ENCODE assay signal across 10 cellular contexts in the genomic region with DNA sequence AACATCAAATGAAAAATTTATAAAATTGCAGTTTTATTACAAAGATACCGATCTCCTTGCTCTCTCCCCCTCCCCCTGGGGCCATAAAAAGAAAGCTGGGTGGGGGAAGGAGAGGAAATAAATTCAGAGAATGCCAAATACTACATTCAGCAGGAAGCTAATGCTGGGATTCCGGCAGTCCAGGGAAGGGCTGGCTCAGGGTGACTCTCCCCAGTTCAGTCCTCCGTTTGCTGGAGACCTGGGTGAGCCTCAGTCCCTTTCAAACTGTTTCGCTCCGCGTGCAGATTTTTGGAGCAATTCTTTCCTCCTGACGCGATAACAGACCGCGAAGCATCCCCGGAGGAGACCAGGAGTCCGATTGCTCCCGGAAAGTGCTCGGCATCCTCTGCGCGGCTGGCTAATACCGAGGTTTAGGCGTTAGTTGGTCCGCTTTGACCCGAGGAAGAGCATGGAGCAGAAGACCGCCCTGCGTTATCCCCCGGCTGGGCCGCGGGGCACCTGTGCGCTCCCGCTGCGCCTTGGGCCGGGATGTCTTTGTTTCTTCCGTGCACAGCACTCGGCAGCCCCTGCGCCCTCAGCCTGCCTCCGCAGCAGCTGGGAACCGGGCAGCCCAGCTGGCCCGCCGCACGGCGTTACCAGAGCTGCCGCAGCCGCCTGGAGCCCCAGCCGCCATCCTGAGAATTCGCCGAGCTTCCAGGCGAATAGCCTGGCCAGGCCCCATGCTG. TPM values are rescaled to one million over a fixed set of nuclear protein-coding genes. Genes with fewer than 3 reads are reported as not detected.
A peak's percentile ranks its signal among the peaks of the same experiment; 100 is the strongest.
DNase-seq lines count a peak whose midpoint lies in the region; ATAC-seq and TF ChIP-seq lines count a peak whose summit lies in the region.
"Had no signal": no experiment of that assay in that cellular context is flagged by ENCODE, and none has a peak within 500 bp of the region (broad histone marks: within the 10 kb centered on the region; RNA-seq: fewer than 3 reads in every experiment).

No MANE protein-coding gene starts in this region.

- H3K4me3 ChIP-seq in ACC112 (ENCODE audit: low read depth, low read length) (peak overlapping the region; percentile 54; the same call in 1 of the 2 replicates), WERI-Rb-1 (ENCODE audit: low read depth, low read length) (peak overlapping the region; percentile 17; the same call in 1 of the 2 replicates), right cardiac atrium (ENCODE audit: low read length) (peak overlapping the region; percentile 48), neural progenitor cell (no peak overlapping the region)

- H3F3A ChIP-seq in neural progenitor cell (ENCODE audit: low read depth) = peaks cover 17% of the 10 kb centered on the region

- H3K4me2 ChIP-seq in neural progenitor cell = no peak overlapping the region

- peaks cover 7% of the 10 kb centered on the region for H3K9me3 Mint-ChIP-seq in neural progenitor cell
- H3K9me3 Mint-ChIP-seq in Calu3 (ENCODE audit: low read depth, unreplicated experiment) = no peaks in the 10 kb centered on the region

- BruUV-seq in Calu3 (replicated peaks; lab: Mats Ljungman, UMichigan) = no TSS peak

- H2AFZ ChIP-seq in ACC112 (ENCODE audit: low read length, unreplicated experiment) (no peak overlapping the region), neural progenitor cell (replicated peaks) (no peak overlapping the region)

- intact Hi-C loops in right cardiac atrium (cut with DNase I) = no loop called here
- intact Hi-C loops in Calu3 (cut with micrococcal nuclease; ENCODE audit: unreplicated experiment) = no loop called here
- intact Hi-C loops in head of caudate nucleus (cut with DNase I) = no loop called here

- H3K27ac ChIP-seq in ACC112 (ENCODE audit: low read depth, low read length) (no peak overlapping the region), WERI-Rb-1 (peak overlapping the region; percentile 79), right cardiac atrium (ENCODE audit: low read length) (peak overlapping the region; percentile 84), neural progenitor cell (no peak overlapping the region)

- H3K36me3 ChIP-seq in ACC112 (ENCODE audit: insufficient read depth, low read length) (no peaks in the 10 kb centered on the region), WERI-Rb-1 (no peaks in the 10 kb centered on the region), neural progenitor cell (no peaks in the 10 kb centered on the region)

- H3K4me3 Mint-ChIP-seq in neural progenitor cell (no peak overlapping the region), Calu3 (ENCODE audit: low read depth, unreplicated experiment) (no peak overlapping the region)

- H3K4me1 Mint-ChIP-seq in neural progenitor cell = no peaks in the 10 kb centered on the region
- peaks cover 26% of the 10 kb centered on the region for H3K4me1 Mint-ChIP-seq in Calu3 (ENCODE audit: low read depth, unreplicated experiment)

- H4K20me1 ChIP-seq in neural progenitor cell (ENCODE audit: low read depth) = peaks cover 100% of the 10 kb centered on the region

- ATAC-seq in right cardiac atrium = peak in 1 of 2 donors; percentile 56
- no peak for ATAC-seq in HG03108 (IDR thresholded peaks at IDR 0.05; ENCODE audit: unreplicated experiment)

- DNase-seq in WERI-Rb-1 (no peak), right cardiac atrium (peak in 2 of 3 donors; percentile 52 to 63), neural progenitor cell (ENCODE audit: low spot score) (peak; percentile 89), NOMO-1 treated with DMSO at 0.1 percent for 48 hours (lab: John Stamatoyannopoulos, UW; ENCODE audit: unreplicated experiment) (no peak), Calu3 (no peak), head of caudate nucleus (no peak)
- DNase-seq: cerebellar nuclear complex, NCI-H1092 had no signal

- CTCF ChIA-PET in Calu3 (lab: Charles Lee) = no interaction called here

- TF ChIP-seq CTCF in WERI-Rb-1 (IDR thresholded peaks at IDR 0.05; ENCODE audit: low read depth, low read length) (no peak), neural progenitor cell (IDR thresholded peaks at IDR 0.05) (no peak), Calu3 (IDR thresholded peaks at IDR 0.05; ENCODE audit: unreplicated experiment) (no peak)

- no peak overlapping the region for H3K9ac ChIP-seq in neural progenitor cell

- peaks cover 100% of the 10 kb centered on the region for H3K27me3 ChIP-seq in ACC112 (ENCODE audit: insufficient read depth, low read length)
- H3K27me3 ChIP-seq in WERI-Rb-1 (ENCODE audit: insufficient read depth, low read depth, severe bottlenecking) = peaks cover 89% of the 10 kb centered on the region
- H3K27me3 ChIP-seq in right cardiac atrium (ENCODE audit: control insufficient read depth, insufficient read depth) = no peaks in the 10 kb centered on the region
- H3K27me3 ChIP-seq in neural progenitor cell = peaks cover 100% of the 10 kb centered on the region

- 17% methylated on average over 44 of the region's 44 CpGs for WGBS in right cardiac atrium

- H3K79me2 ChIP-seq in ACC112 (ENCODE audit: control insufficient read depth, insufficient read depth, low read length, unreplicated experiment) = no peaks in the 10 kb centered on the region
- H3K79me2 ChIP-seq in neural progenitor cell (ENCODE audit: low read depth) = no peaks in the 10 kb centered on the region

- H3K27ac Mint-ChIP-seq in neural progenitor cell = no peak overlapping the region
- H3K27ac Mint-ChIP-seq in Calu3 (ENCODE audit: unreplicated experiment) = no peak overlapping the region

- no peaks in the 10 kb centered on the region for H3K9me3 ChIP-seq in WERI-Rb-1 (ENCODE audit: severe bottlenecking)
- H3K9me3 ChIP-seq in right cardiac atrium (ENCODE audit: control insufficient read depth, low read length) = no peaks in the 10 kb centered on the region
- no peaks in the 10 kb centered on the region for H3K9me3 ChIP-seq in neural progenitor cell (ENCODE audit: low read depth)

- H3K4me1 ChIP-seq in ACC112 (ENCODE audit: control insufficient read depth, insufficient read depth, low read length, unreplicated experiment) (no peaks in the 10 kb centered on the region), right cardiac atrium (ENCODE audit: control insufficient read depth, insufficient read depth, low read length) (no peaks in the 10 kb centered on the region), neural progenitor cell (no peaks in the 10 kb centered on the region)

- H3K27me3 Mint-ChIP-seq in neural progenitor cell (ENCODE audit: insufficient read depth, low read depth) (peaks cover 96% of the 10 kb centered on the region), Calu3 (ENCODE audit: unreplicated experiment) (peaks cover 28% of the 10 kb centered on the region)

- H3K36me3 Mint-ChIP-seq in neural progenitor cell (no peaks in the 10 kb centered on the region), Calu3 (ENCODE audit: insufficient read depth, unreplicated experiment) (peaks cover 5% of the 10 kb centered on the region)

RNA-seq across cellular contexts. Expression of gene HOXA2, which starts 3.9 kb away (rescaled TPM):
- total RNA-seq in right cardiac atrium = under 1 TPM in 3 of 4 donors, not detected in 1; 0.12 to 0.60 (median 0.37) TPM
- 0.36 TPM for polyA plus RNA-seq in right cardiac atrium
- total RNA-seq in neural progenitor cell (ENCODE audit: low replicate concordance) = not detected in 2 replicates
- total RNA-seq in Calu3 (2022) = 1.9 and 3.2 TPM in 2 replicates

RNA-seq across cellular contexts. Expression of gene HOXA1, which starts 10.5 kb away (rescaled TPM):
- total RNA-seq in right cardiac atrium (under 1 TPM in 2 of 4 donors, not detected in 2; 0.15 to 0.29 TPM), neural progenitor cell (ENCODE audit: low replicate concordance) (not detected in 2 replicates), Calu3 (2022) (0.24 and 0.44 TPM in 2 replicates)
- 0.14 TPM for polyA plus RNA-seq in right cardiac atrium

RNA-seq across cellular contexts. Expression of gene HOXA4, which starts 24.2 kb away (rescaled TPM):
- total RNA-seq in right cardiac atrium (1 to 10 TPM in 2 of 4 donors, under 1 TPM in 2; 0.12 to 2.2 (median 1.1) TPM), neural progenitor cell (ENCODE audit: low replicate concordance) (not detected in 2 replicates), Calu3 (2022) (1.0 and 1.2 TPM in 2 replicates)
- polyA plus RNA-seq in right cardiac atrium = 3.3 TPM

RNA-seq across cellular contexts. Expression of gene HOXA5, which starts 37.1 kb away (rescaled TPM):
- total RNA-seq in right cardiac atrium (under 1 TPM in 1 of 4 donors, not detected in 3; 0.17 TPM), neural progenitor cell (ENCODE audit: low replicate concordance) (not detected in 2 replicates), Calu3 (2022) (8.3 and 10.6 TPM in 2 replicates)
- polyA plus RNA-seq in right cardiac atrium = 0.43 TPM

RNA-seq across cellular contexts. Expression of gene HOXA6, which starts 41.2 kb away (rescaled TPM):
- total RNA-seq in right cardiac atrium (not detected), neural progenitor cell (ENCODE audit: low replicate concordance) (not detected in 2 replicates), Calu3 (2022) (11.4 and 12.4 TPM in 2 replicates)
- not detected for polyA plus RNA-seq in right cardiac atrium

Comparison
In these comparisons a context has a peak if more than half of its experiments do, and no peak if none do; other contexts are left out.
1. H3K27ac ChIP-seq: peak in WERI-Rb-1 (single experiment) and right cardiac atrium (single experiment); none in ACC112 (single experiment) and neural progenitor cell (single experiment).
2. DNase-seq: peak in right cardiac atrium (2 of 3) and neural progenitor cell (single experiment); none in WERI-Rb-1 (single experiment), NOMO-1 treated with DMSO at 0.1 percent for 48 hours (single experiment), Calu3 (single experiment) and head of caudate nucleus (0 of 42).